ENCODE assay signal across 8 cellular contexts in genomic region chr7:13989138-13989943, GRCh38. TPM values are rescaled to one million over a fixed set of nuclear protein-coding genes. Genes with fewer than 3 reads are reported as not detected.
DNase-seq lines count a peak whose midpoint lies in the region; ATAC-seq, FAIRE-seq and TF ChIP-seq lines count a peak whose summit lies in the region.

Gene ETV1 (minus strand): TSS chr7:13989666. CDS start chr7:13989052, 614 bp downstream.

- peak within 1 kb of the TSS; percentile 92 for H3K4me2 ChIP-seq in A549
- peak within 1 kb of the TSS; percentile 82 for H3K4me2 ChIP-seq in hepatocyte

- intact Hi-C loops in prostate gland (cut with DNase I) = no loop called here

- no peak for FAIRE-seq in A549 (lab: Jason Lieb, UNC)
- FAIRE-seq in H54 (lab: Jason Lieb, UNC) = peak; percentile 70

- H3K9me2 ChIP-seq in hepatocyte (replicated peaks; ENCODE audit: insufficient read depth) = no peaks in the 10 kb centered on the region

- TF ChIP-seq POLR2A in A549 (IDR thresholded peaks at IDR 0.05; ENCODE audit: low read length) (no peak), H54 (IDR thresholded peaks at IDR 0.05; ENCODE audit: low read depth, low read length) (no peak), prostate gland (IDR thresholded peaks at IDR 0.05) (no peak), GM18505 (IDR thresholded peaks at IDR 0.05; ENCODE audit: borderline replicate concordance, extremely low read depth, insufficient read depth, insufficient read length) (no peak)

- CTCF ChIA-PET in A549 (lab: Yijun Ruan, JAX) = interaction anchor here (0.9 to 1.7 kb wide), 9 partner anchors 8 to 480 kb away, joined by 3 to 9 read pairs (median 3); no protein-coding TSS in a partner anchor

- no peaks in the 10 kb centered on the region for H3K27me3 ChIP-seq in hepatocyte
- no peaks in the 10 kb centered on the region for H3K27me3 ChIP-seq in prostate gland (replicated peaks; ENCODE audit: insufficient read depth)

- H3K4me3 ChIP-seq in A549 (peak within 1 kb of the TSS; percentile 61), hepatocyte (peak within 1 kb of the TSS; percentile 40), prostate gland (peak within 1 kb of the TSS; percentile 35 to 48)

- TF ChIP-seq CTCF in A549 (IDR thresholded peaks at IDR 0.05) (peak; percentile 25; the same call in 1 of the 3 replicates), hepatocyte (IDR thresholded peaks at IDR 0.05; ENCODE audit: poor library complexity) (peak; percentile 34), prostate gland (IDR thresholded peaks at IDR 0.05) (no peak)

- TF ChIP-seq RAD21 in A549 (conservative IDR thresholded peaks at IDR 0.05 in 1 of 2, IDR thresholded peaks at IDR 0.05 in 1 of 2) = no peak

- H3K36me3 ChIP-seq in hepatocyte (replicated peaks; ENCODE audit: insufficient read depth, low read depth) (no peaks in the 10 kb centered on the region), prostate gland (no peaks in the 10 kb centered on the region)

- no peaks in the 10 kb centered on the region for H4K20me1 ChIP-seq in hepatocyte (ENCODE audit: insufficient read depth, poor library complexity, severe bottlenecking)

- POLR2A ChIA-PET in A549 (lab: Yijun Ruan, JAX) = interaction anchor here (0.6 to 2.0 kb wide), 5 partner anchors 8 to 1303 kb away, joined by 3 to 10 read pairs (median 3); no protein-coding TSS in a partner anchor

- H3K27ac ChIP-seq in A549 (peak within 1 kb of the TSS; percentile 43 to 63), hepatocyte (peak within 1 kb of the TSS; percentile 79), prostate gland (peak within 1 kb of the TSS; percentile 61 to 77)

- peak within 1 kb of the TSS; percentile 70 for H2AFZ ChIP-seq in hepatocyte

- H3K4me1 ChIP-seq in A549 (no peaks in the 10 kb centered on the region), hepatocyte (ENCODE audit: insufficient read depth) (peaks cover 6% of the 10 kb centered on the region), prostate gland (replicated peaks) (no peaks in the 10 kb centered on the region)

- no peaks in the 10 kb centered on the region for H3K79me2 ChIP-seq in hepatocyte

- peak; percentile 56 to 79 for DNase-seq in A549 (ENCODE audit: low read depth in 1 of 2, low spot score in 1 of 2)
- peak; percentile 61 for DNase-seq in H54 (ENCODE audit: insufficient read length, low spot score)
- peak; percentile 83 for DNase-seq in NCI-H460 (ENCODE audit: extremely low read depth, low read depth)
- peak; percentile 83 for DNase-seq in astrocyte of the hippocampus (ENCODE audit: low read depth, low spot score)
- peak; percentile 78 for DNase-seq in hepatocyte (ENCODE audit: low spot score)
- DNase-seq in prostate gland (ENCODE audit: low spot score) = peak; percentile 46

- H3K9me3 ChIP-seq in A549 (no peaks in the 10 kb centered on the region), hepatocyte (ENCODE audit: low read depth) (no peaks in the 10 kb centered on the region), prostate gland (no peaks in the 10 kb centered on the region)

- WGBS in A549 (ENCODE audit: missing lambda C conversion rate) = 3% methylated on average over 26 of the region's 38 CpGs
- 1% methylated on average over 38 of the region's 38 CpGs for WGBS in hepatocyte (ENCODE audit: low lambda C conversion rate, missing lambda C conversion rate)
- WGBS in prostate gland = under 1% methylated on average over 38 of the region's 38 CpGs

- ATAC-seq in A549 (peak; percentile 79 to 83), GM18505 (IDR thresholded peaks at IDR 0.05; ENCODE audit: unreplicated experiment) (no peak), HG03378 (IDR thresholded peaks at IDR 0.05; ENCODE audit: unreplicated experiment) (no peak)

- no peak for TF ChIP-seq EP300 in A549 (IDR thresholded peaks at IDR 0.05)

TF ChIP-seq in A549, 52 proteins besides CTCF, POLR2A, EP300 and RAD21:
- TF ChIP-seq NR3C1 (IDR thresholded peaks at IDR 0.05) (no peak), CEBPB (IDR thresholded peaks at IDR 0.05) (peak in 1 of 2 experiments; percentile 35; a peak in 1 of 4 replicates), HOXB13 (CRISPR knock-in tag; IDR thresholded peaks at IDR 0.05; ENCODE audit: low read depth) (no peak), PBX3 (IDR thresholded peaks at IDR 0.05) (peak; percentile 78), PHF8 (IDR thresholded peaks at IDR 0.05; ENCODE audit: borderline replicate concordance, low read depth) (0 out of 2 replicates have a peak, but pooled peaks have one; percentile 23), SMC3 (IDR thresholded peaks at IDR 0.05) (0 out of 3 replicates have a peak, but pooled peaks have one; percentile 6), E2F6 (IDR thresholded peaks at IDR 0.05; ENCODE audit: borderline replicate concordance, low read depth) (peak; percentile 22; the same call in 1 of the 2 replicates), ZFP36 (IDR thresholded peaks at IDR 0.05; ENCODE audit: borderline replicate concordance, partially characterized antibody) (no peak), CBX8 (IDR thresholded peaks at IDR 0.05) (no peak)

RNA-seq across cellular contexts. Expression of gene ETV1, which starts in this region (rescaled TPM):
- polyA plus RNA-seq in A549 (2011; rRNA removed) (5.5 and 6.2 TPM in 2 replicates), A549 (2017; fragmentation: RNase III; extraction: RNeasy Plus Mini Kit Qiagen cat#74134 plus additional on column Dnase treatment) (0.73 to 1.3 TPM (median 1.3 TPM) in 3 replicates), hepatocyte (4.6 and 5.9 TPM in 2 replicates)
- polyA plus RNA-seq in A549 (2012; cell fraction: cytosol; rRNA removed) = 2.4 and 3.2 TPM in 2 replicates
- 1.8 and 2.6 TPM in 2 replicates for polyA plus RNA-seq in A549 (2012; cell fraction: nucleus; rRNA removed)
- polyA minus RNA-seq in A549 (2011; rRNA and poly(A)+ RNA removed) = 6.6 TPM in 2 replicates
- 68.8 and 81.6 TPM in 2 replicates for total RNA-seq in NCI-H460 (2014; rRNA removed; shearing (Covaris generic))
- 17.4 and 33.0 TPM in 2 replicates for polyA plus RNA-seq in NCI-H460 (2014; cell fraction: nucleus; rRNA removed)
- total RNA-seq in hepatocyte (8.4 and 8.9 TPM in 2 replicates), prostate gland (1 to 10 TPM; 6.1 to 9.2 TPM)

Comparison
In these comparisons a context has a peak if more than half of its experiments do, and no peak if none do; other contexts are left out.
1. ATAC-seq: peak in A549 (2 of 2); none in GM18505 (single experiment) and HG03378 (single experiment).
2. CTCF ChIP-seq: peak in A549 (single experiment) and hepatocyte (single experiment); none in prostate gland (0 of 4).
3. Peak in every context shown above with its lines, with median percentiles within 50 percentile points of each other: DNase-seq, H3K27ac ChIP-seq and H3K4me3 ChIP-seq.